ENCODE assay signal across 16 cellular contexts in genomic region chr6:134165827-134166226, GRCh38.
A peak's percentile ranks its signal among the peaks of the same experiment; 100 is the strongest.
DNase-seq lines count a peak whose midpoint lies in the region; ATAC-seq, FAIRE-seq and TF ChIP-seq lines count a peak whose summit lies in the region.
"Had no signal": no experiment of that assay in that cellular context is flagged by ENCODE, and none has a peak within 500 bp of the region (broad histone marks: within the 10 kb centered on the region; RNA-seq: fewer than 3 reads in every experiment).

No MANE protein-coding gene starts in this region.

- no peak for DNase-seq in SK-N-SH
- peak; percentile 40 to 47 for DNase-seq in cardiac fibroblast (ENCODE audit: low read depth in 2 of 2)
- DNase-seq in foreskin melanocyte = peak; percentile 54
- DNase-seq in small intestine = peak; percentile 26
- no peak for DNase-seq in aorta
- no peak for DNase-seq in smooth muscle cell (lab: John Stamatoyannopoulos, UW; ENCODE audit: unreplicated experiment)
- no peak for DNase-seq in activated T-cell treated with anti-CD3 and anti-CD28 coated beads, Interleukin-2, amount 50 U/mL, for 48 hours
- DNase-seq: GOT3, MG63, NCI-H1092, NCI-H2081 treated with DMSO at 0.1 percent for 48 hours, NCI-H510A, NCI-H774 had no signal

- H2AFZ ChIP-seq in SK-N-SH (ENCODE audit: low read depth) (no peak overlapping the region), smooth muscle cell (ENCODE audit: low read depth) (no peak overlapping the region)

- H3K79me2 ChIP-seq in SK-N-SH (ENCODE audit: insufficient read depth) = peaks cover 4% of the 10 kb centered on the region; the same call in 1 of the 2 replicates
- H3K79me2 ChIP-seq in smooth muscle cell (ENCODE audit: low read depth) = no peaks in the 10 kb centered on the region

- H3K4me2 ChIP-seq in SK-N-SH = no peak overlapping the region
- H3K4me2 ChIP-seq in smooth muscle cell = no peak overlapping the region
- H3K4me2 ChIP-seq: BLaER1 treated with 17β-estradiol and CSF1 and Interleukin-3, amounts not matched to agents 10 nM and 100 nM had no signal

- TF ChIP-seq RAD21 in SK-N-SH (IDR thresholded peaks at IDR 0.05; ENCODE audit: low read length) = no peak

- H3K4me3 ChIP-seq in SK-N-SH (ENCODE audit: low read depth in 2 of 2, low read length in 1 of 2) (no peak overlapping the region), cardiac fibroblast (replicated peaks in 1 of 2; ENCODE audit: low read depth in 2 of 2, low read length in 2 of 2) (no peak overlapping the region), small intestine (ENCODE audit: low read depth in 1 of 2, low read length in 2 of 2) (no peak overlapping the region), aorta (ENCODE audit: low read length in 2 of 2) (no peak overlapping the region), smooth muscle cell (no peak overlapping the region)
- H3K4me3 ChIP-seq: BLaER1 treated with 17β-estradiol and CSF1 and Interleukin-3, amounts not matched to agents 10 nM and 100 nM; MG63 had no signal

- no peak for TF ChIP-seq CTCF in SK-N-SH (IDR thresholded peaks at IDR 0.05)
- no peak for TF ChIP-seq CTCF in cardiac fibroblast (IDR thresholded peaks at IDR 0.05; ENCODE audit: low read depth, low read length)
- TF ChIP-seq CTCF in smooth muscle cell (IDR thresholded peaks at IDR 0.05; ENCODE audit: borderline replicate concordance, insufficient read depth, poor library complexity, severe bottlenecking) = no peak

- H3K36me3 ChIP-seq in SK-N-SH (replicated peaks in 1 of 2; ENCODE audit: control insufficient read depth in 1 of 2, insufficient read depth in 2 of 2, low read length in 1 of 2) (peaks cover 21 to 29% of the 10 kb centered on the region in 2 experiments), small intestine (ENCODE audit: control insufficient read depth in 2 of 2, insufficient read depth in 2 of 2, low read length in 2 of 2) (peaks cover 3 to 8% of the 10 kb centered on the region in 2 donors), aorta (ENCODE audit: control insufficient read depth in 1 of 2, insufficient read depth in 2 of 2, low read length in 1 of 2) (peaks cover 0 to 8% of the 10 kb centered on the region in 2 donors), smooth muscle cell (ENCODE audit: low read depth) (no peaks in the 10 kb centered on the region)

- H3K9me3 ChIP-seq in SK-N-SH (no peaks in the 10 kb centered on the region), small intestine (ENCODE audit: control insufficient read depth, low read depth) (no peaks in the 10 kb centered on the region), aorta (ENCODE audit: control insufficient read depth, low read length) (no peaks in the 10 kb centered on the region), smooth muscle cell (replicated peaks; ENCODE audit: low read depth) (no peaks in the 10 kb centered on the region)
- H3K9me3 ChIP-seq: BLaER1 treated with 17β-estradiol and CSF1 and Interleukin-3, amounts not matched to agents 10 nM and 100 nM; MG63 had no signal

- POLR2A ChIA-PET in SK-N-SH (lab: Yijun Ruan, JAX) = no interaction called here

- H3K4me1 ChIP-seq in SK-N-SH (ENCODE audit: control insufficient read depth in 1 of 2, insufficient read depth in 2 of 2, low read depth in 1 of 2, low read length in 1 of 2) (peaks cover 7 to 20% of the 10 kb centered on the region in 2 experiments), small intestine (ENCODE audit: control insufficient read depth in 2 of 2, insufficient read depth in 1 of 2, low read depth in 1 of 2, low read length in 1 of 2) (peaks cover 0 to 4% of the 10 kb centered on the region in 2 donors), aorta (ENCODE audit: control insufficient read depth in 1 of 2, insufficient read depth in 2 of 2, low read length in 2 of 2) (no peaks in the 10 kb centered on the region), smooth muscle cell (ENCODE audit: low read depth) (no peaks in the 10 kb centered on the region)

- FAIRE-seq in small intestine (lab: Jason Lieb, UNC) = no peak

- H4K20me1 ChIP-seq in SK-N-SH (ENCODE audit: insufficient read depth) = peaks cover 22% of the 10 kb centered on the region
- peaks cover 10% of the 10 kb centered on the region for H4K20me1 ChIP-seq in smooth muscle cell (ENCODE audit: low read depth)

- ATAC-seq in SK-N-SH treated with all-trans-retinoic acid at 6 μM for 48 hours (peak; percentile 7), aorta (ENCODE audit: low FRiP score) (no peak)

- WGBS in SK-N-SH (ENCODE audit: low lambda C conversion rate) = 81% methylated on average over 5 of the region's 5 CpGs
- WGBS in small intestine, 3 donors = 82 to 89% (median 87%) methylated on average over 5 of the region's 5 CpGs
- WGBS in aorta, 2 donors = 92 to 93% methylated on average over 5 of the region's 5 CpGs
- WGBS in smooth muscle cell (ENCODE audit: low lambda C conversion rate) = 85% methylated on average over 5 of the region's 5 CpGs

- CTCF ChIA-PET in SK-N-SH (lab: Yijun Ruan, JAX) = interaction anchor here (0.8 to 5.6 kb wide), 7 partner anchors 8 to 775 kb away, joined by 3 to 29 read pairs (median 8); no protein-coding TSS in a partner anchor

- intact Hi-C loops in aorta (cut with DNase I) = no loop called here

- no peak for TF ChIP-seq EP300 in SK-N-SH (IDR thresholded peaks at IDR 0.05; ENCODE audit: borderline replicate concordance in 1 of 2, low read depth in 1 of 2, low read length in 1 of 2)

- no peaks in the 10 kb centered on the region for H3K9me2 ChIP-seq in SK-N-SH

- H3K27me3 ChIP-seq in SK-N-SH (ENCODE audit: insufficient read depth) = no peaks in the 10 kb centered on the region
- no peaks in the 10 kb centered on the region for H3K27me3 ChIP-seq in small intestine (ENCODE audit: control insufficient read depth in 2 of 2, insufficient read depth in 2 of 2, low read length in 2 of 2)
- H3K27me3 ChIP-seq in aorta (ENCODE audit: control insufficient read depth in 1 of 2, insufficient read depth in 2 of 2, low read length in 1 of 2) = no peaks in the 10 kb centered on the region
- no peaks in the 10 kb centered on the region for H3K27me3 ChIP-seq in smooth muscle cell (ENCODE audit: low read depth)
- H3K27me3 ChIP-seq: BLaER1 treated with 17β-estradiol and CSF1 and Interleukin-3, amounts not matched to agents 10 nM and 100 nM; MG63 had no signal

- H3K9ac ChIP-seq in SK-N-SH = no peak overlapping the region
- no peak overlapping the region for H3K9ac ChIP-seq in smooth muscle cell (ENCODE audit: low read depth)
- H3K9ac ChIP-seq: BLaER1 treated with 17β-estradiol and CSF1 and Interleukin-3, amounts not matched to agents 10 nM and 100 nM had no signal

- H3K27ac ChIP-seq in SK-N-SH (ENCODE audit: low read depth in 2 of 2, low read length in 1 of 2) = no peak overlapping the region
- no peak overlapping the region for H3K27ac ChIP-seq in small intestine (ENCODE audit: low read depth in 1 of 2, low read length in 1 of 2)
- H3K27ac ChIP-seq in aorta (ENCODE audit: low read depth in 1 of 2, low read length in 2 of 2) = no peak overlapping the region
- no peak overlapping the region for H3K27ac ChIP-seq in smooth muscle cell (ENCODE audit: low read depth)
- H3K27ac ChIP-seq: 22Rv1; BLaER1 treated with 17β-estradiol and CSF1 and Interleukin-3, amounts not matched to agents 10 nM and 100 nM had no signal

- peaks cover 46% of the 10 kb centered on the region for H3F3A ChIP-seq in SK-N-SH (replicated peaks; ENCODE audit: insufficient read depth)
- H3F3A ChIP-seq in smooth muscle cell (ENCODE audit: low read depth) = no peaks in the 10 kb centered on the region

TF ChIP-seq in SK-N-SH treated with all-trans-retinoic acid at 6 μM for 48 hours, 23 proteins besides CTCF, POLR2A, EP300 and RAD21 (continues in another document):
- no peak for TF ChIP-seq ISL1 (CRISPR knock-in tag; IDR thresholded peaks at IDR 0.05)

TF ChIP-seq in SK-N-SH, 30 proteins besides CTCF, POLR2A, EP300 and RAD21 (continues in another document):
- TF ChIP-seq YY1 (IDR thresholded peaks at IDR 0.05; ENCODE audit: low read depth) = no peak
- TF ChIP-seq TCF12 (IDR thresholded peaks at IDR 0.05) = no peak
- TF ChIP-seq POLR2AphosphoS5 (IDR thresholded peaks at IDR 0.05; ENCODE audit: low read depth, low read length) = no peak
- no peak for TF ChIP-seq RCOR1 (IDR thresholded peaks at IDR 0.05; ENCODE audit: low read length)
- TF ChIP-seq, protein P1, sequence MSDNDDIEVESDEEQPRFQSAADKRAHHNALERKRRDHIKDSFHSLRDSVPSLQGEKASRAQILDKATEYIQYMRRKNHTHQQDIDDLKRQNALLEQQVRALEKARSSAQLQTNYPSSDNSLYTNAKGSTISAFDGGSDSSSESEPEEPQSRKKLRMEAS (IDR thresholded peaks at IDR 0.05; ENCODE audit: low read depth) = no peak
- TF ChIP-seq USF1 (IDR thresholded peaks at IDR 0.05; ENCODE audit: borderline replicate concordance, low read depth) = no peak
- TF ChIP-seq, protein P2, sequence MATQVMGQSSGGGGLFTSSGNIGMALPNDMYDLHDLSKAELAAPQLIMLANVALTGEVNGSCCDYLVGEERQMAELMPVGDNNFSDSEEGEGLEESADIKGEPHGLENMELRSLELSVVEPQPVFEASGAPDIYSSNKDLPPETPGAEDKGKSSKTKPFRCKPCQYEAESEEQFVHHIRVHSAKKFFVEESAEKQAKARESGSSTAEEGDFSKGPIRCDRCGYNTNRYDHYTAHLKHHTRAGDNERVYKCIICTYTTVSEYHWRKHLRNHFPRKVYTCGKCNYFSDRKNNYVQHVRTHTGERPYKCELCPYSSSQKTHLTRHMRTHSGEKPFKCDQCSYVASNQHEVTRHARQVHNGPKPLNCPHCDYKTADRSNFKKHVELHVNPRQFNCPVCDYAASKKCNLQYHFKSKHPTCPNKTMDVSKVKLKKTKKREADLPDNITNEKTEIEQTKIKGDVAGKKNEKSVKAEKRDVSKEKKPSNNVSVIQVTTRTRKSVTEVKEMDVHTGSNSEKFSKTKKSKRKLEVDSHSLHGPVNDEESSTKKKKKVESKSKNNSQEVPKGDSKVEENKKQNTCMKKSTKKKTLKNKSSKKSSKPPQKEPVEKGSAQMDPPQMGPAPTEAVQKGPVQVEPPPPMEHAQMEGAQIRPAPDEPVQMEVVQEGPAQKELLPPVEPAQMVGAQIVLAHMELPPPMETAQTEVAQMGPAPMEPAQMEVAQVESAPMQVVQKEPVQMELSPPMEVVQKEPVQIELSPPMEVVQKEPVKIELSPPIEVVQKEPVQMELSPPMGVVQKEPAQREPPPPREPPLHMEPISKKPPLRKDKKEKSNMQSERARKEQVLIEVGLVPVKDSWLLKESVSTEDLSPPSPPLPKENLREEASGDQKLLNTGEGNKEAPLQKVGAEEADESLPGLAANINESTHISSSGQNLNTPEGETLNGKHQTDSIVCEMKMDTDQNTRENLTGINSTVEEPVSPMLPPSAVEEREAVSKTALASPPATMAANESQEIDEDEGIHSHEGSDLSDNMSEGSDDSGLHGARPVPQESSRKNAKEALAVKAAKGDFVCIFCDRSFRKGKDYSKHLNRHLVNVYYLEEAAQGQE (IDR thresholded peaks at IDR 0.05; ENCODE audit: low read depth, low read length) = no peak
- TF ChIP-seq JUND (IDR thresholded peaks at IDR 0.05) = no peak
- no peak for TF ChIP-seq GABPA (IDR thresholded peaks at IDR 0.05; ENCODE audit: low read depth)

Comparison
In these comparisons a context has a peak if more than half of its experiments do, and no peak if none do; other contexts are left out.
1. DNase-seq: peak in cardiac fibroblast (2 of 2), foreskin melanocyte (single experiment) and small intestine (single experiment); none in SK-N-SH (single experiment), aorta (0 of 2), smooth muscle cell (single experiment) and activated T-cell treated with anti-CD3 and anti-CD28 coated beads, Interleukin-2, amount 50 U/mL, for 48 hours (0 of 2).